8 cellular contexts compared by ENCODE assay signal in the genomic region with DNA sequence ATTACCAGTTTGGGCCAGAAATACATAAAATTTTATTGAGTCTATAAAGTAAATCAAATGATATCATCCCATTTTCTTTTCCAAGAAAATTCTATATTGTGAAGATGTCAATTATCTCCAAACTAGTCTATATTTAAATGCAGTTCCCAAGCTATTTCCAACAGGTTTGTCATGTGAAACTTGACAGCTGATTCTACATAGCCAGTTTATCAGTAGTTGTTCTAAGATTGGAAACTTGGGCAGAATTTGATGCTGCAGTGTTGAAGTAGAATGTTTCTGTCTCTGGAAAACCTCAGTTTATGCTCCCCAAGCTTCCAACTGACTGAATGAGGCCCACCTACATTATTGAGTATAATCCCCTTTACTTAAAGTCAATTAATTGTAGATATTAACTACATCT.
"Had no signal": no experiment of that assay in that cellular context is flagged by ENCODE, and none has a peak within 500 bp of the region (broad histone marks: within the 10 kb centered on the region; RNA-seq: fewer than 3 reads in every experiment).

No MANE protein-coding gene starts in this region.

- ATAC-seq: HepG2, K562 had no signal

- H3K4me3 ChIP-seq: K562 had no signal

- H3K9ac ChIP-seq: KMS-11 had no signal

- FAIRE-seq: HepG2, HTR-8/SVneo, K562 had no signal

- H3K27ac ChIP-seq: HL-60, KMS-11 had no signal

- H3K4me2 ChIP-seq: KMS-11 had no signal

- DNase-seq: IMR-90, KBM-7, KG1 had no signal
